ENCODE assay signal across 21 cellular contexts in genomic region chr4:100070868-100071267, GRCh38.
"Had no signal": no experiment of that assay in that cellular context is flagged by ENCODE, and none has a peak within 500 bp of the region (broad histone marks: within the 10 kb centered on the region; RNA-seq: fewer than 3 reads in every experiment).

No MANE protein-coding gene starts in this region.

- H3K9ac ChIP-seq: SK-N-SH had no signal

- H3K27ac ChIP-seq: RWPE1 had no signal

- H3K9me3 ChIP-seq: SK-N-SH had no signal

- DNase-seq: IMR-90, KBM-7, MV-4-11, NCI-H1048, NCI-H1105, NCI-H1436 treated with DMSO at 0.1 percent for 48 hours, NCI-H1694, NCI-H187 treated with DMSO at 0.1 percent for 48 hours, NCI-H2029 treated with DMSO at 0.1 percent for 48 hours, NCI-H2107, NCI-H2171 treated with DMSO at 0.1 percent for 48 hours, NCI-H446, NCI-H510A, NCI-H524 treated with DMSO at 0.1 percent for 48 hours, PC-3, SHP77, SK-N-SH, SW 1271, T-cell had no signal

- H3K4me2 ChIP-seq: SK-N-SH had no signal

- ATAC-seq: Panc1, PC-3, T-cell had no signal
